Comparison of ENCODE assay signal across 11 cellular contexts in the genomic region with DNA sequence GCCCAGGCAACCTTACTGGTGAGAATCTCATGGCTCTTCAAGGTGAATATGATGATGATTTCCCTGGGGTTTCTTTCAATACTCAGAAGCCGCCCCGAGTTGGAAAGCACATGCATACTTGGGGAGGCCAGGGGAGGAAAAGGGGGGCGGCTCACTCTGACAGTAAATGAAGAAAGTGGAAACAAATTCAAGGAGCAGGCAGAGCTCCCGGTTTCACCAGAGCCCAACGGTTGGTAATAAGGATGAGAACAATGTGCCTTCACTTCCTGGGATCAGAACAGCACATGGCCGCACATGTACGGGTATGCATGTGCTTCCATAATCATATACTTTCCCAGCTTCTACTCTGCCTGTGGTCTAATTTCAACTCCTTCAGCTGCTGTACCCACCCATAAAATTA. TPM values are rescaled to one million over a fixed set of nuclear protein-coding genes. Genes with fewer than 3 reads are reported as not detected.
DNase-seq lines count a peak whose midpoint lies in the region; ATAC-seq and TF ChIP-seq lines count a peak whose summit lies in the region.
"Had no signal": no experiment of that assay in that cellular context is flagged by ENCODE, and none has a peak within 500 bp of the region (broad histone marks: within the 10 kb centered on the region; RNA-seq: fewer than 3 reads in every experiment).

No MANE protein-coding gene starts in this region.

- intact Hi-C loops in breast epithelium (cut with DNase I; ENCODE audit: low total_unique reads), result no loop called here
- intact Hi-C loops in natural killer cell (cut with micrococcal nuclease), result no loop called here
- intact Hi-C loops in head of caudate nucleus (cut with DNase I), result loop anchor here (10.0 kb wide), 1 partner anchor 73 kb away; the partner anchor contains the start of genes LAMTOR2 and UBQLN4

- TF ChIP-seq POLR2A in breast epithelium (IDR thresholded peaks at IDR 0.05), result no peak

- peak overlapping the region; percentile 95 for H3K4me2 ChIP-seq in KMS-11

- no peaks in the 10 kb centered on the region for H4K20me1 ChIP-seq in KMS-11 (ENCODE audit: insufficient read depth)

- no peaks in the 10 kb centered on the region for H3K36me3 ChIP-seq in KMS-11 (ENCODE audit: insufficient read depth)
- H3K36me3 ChIP-seq in breast epithelium, result no peaks in the 10 kb centered on the region

- peaks cover 36 to 49% of the 10 kb centered on the region in 2 donors for H3K4me1 Mint-ChIP-seq in natural killer cell

- no peaks in the 10 kb centered on the region for H3K36me3 Mint-ChIP-seq in natural killer cell

- no peaks in the 10 kb centered on the region for H3K9me3 Mint-ChIP-seq in natural killer cell

- H3K4me1 ChIP-seq in KMS-11 (ENCODE audit: low read depth, poor library complexity, severe bottlenecking) (peaks cover 59% of the 10 kb centered on the region), breast epithelium (peaks cover 7 to 21% of the 10 kb centered on the region in 2 donors)

- TF ChIP-seq CTCF in AG10803 (conservative IDR thresholded peaks at IDR 0.05; ENCODE audit: low read length), result no peak
- no peak for TF ChIP-seq CTCF in KMS-11 (conservative IDR thresholded peaks at IDR 0.05; ENCODE audit: low read depth, low read length)
- TF ChIP-seq CTCF in breast epithelium (IDR thresholded peaks at IDR 0.05), result no peak
- TF ChIP-seq CTCF in natural killer cell (IDR thresholded peaks at IDR 0.05), result no peak

- H3K27ac ChIP-seq in KMS-11 (peak overlapping the region; percentile 80; the same call in 1 of the 2 replicates), breast epithelium (peak overlapping the region; percentile 96 to 99)

- H3K9me3 ChIP-seq in breast epithelium, result no peaks in the 10 kb centered on the region

- H3K4me3 ChIP-seq in AG10803 (ENCODE audit: low read length), result peak overlapping the region; percentile 92
- no peak overlapping the region for H3K4me3 ChIP-seq in KMS-11 (IDR thresholded peaks at IDR 0.05; ENCODE audit: insufficient read depth, low read depth, low read length)
- H3K4me3 ChIP-seq in breast epithelium, result peak overlapping the region in 2 of 3 donors; percentile 2 to 42

- H3K27me3 Mint-ChIP-seq in natural killer cell (ENCODE audit: low read depth in 2 of 2), result no peaks in the 10 kb centered on the region

- H3K27me3 ChIP-seq in KMS-11 (ENCODE audit: insufficient read depth, low read depth), result no peaks in the 10 kb centered on the region
- H3K27me3 ChIP-seq in breast epithelium, result no peaks in the 10 kb centered on the region

- no peak overlapping the region for H2AFZ ChIP-seq in KMS-11 (ENCODE audit: low read depth)
- H2AFZ ChIP-seq: parathyroid adenoma had no signal

- H3K79me2 ChIP-seq in KMS-11 (ENCODE audit: insufficient read depth, low read depth), result peaks cover 54% of the 10 kb centered on the region
- H3K79me2 ChIP-seq: parathyroid adenoma had no signal

- no peak overlapping the region for H3K9ac ChIP-seq in KMS-11
- H3K9ac ChIP-seq: parathyroid adenoma had no signal

- H3K4me3 Mint-ChIP-seq in natural killer cell, result peak overlapping the region; percentile 13

- peak overlapping the region; percentile 90 to 94 for H3K27ac Mint-ChIP-seq in natural killer cell

- no peak for ATAC-seq in natural killer cell
- ATAC-seq in GM19023 (IDR thresholded peaks at IDR 0.05; ENCODE audit: unreplicated experiment), result no peak
- no peak for ATAC-seq in GM19397 (IDR thresholded peaks at IDR 0.05; ENCODE audit: unreplicated experiment)

- DNase-seq in AG10803 (ENCODE audit: low read depth) (no peak), breast epithelium (ENCODE audit: low spot score in 2 of 2) (no peak), natural killer cell (no peak), head of caudate nucleus (no peak), NCI-H1417 (lab: John Stamatoyannopoulos, UW) (no peak)
- DNase-seq: NCI-H510A had no signal

RNA-seq across cellular contexts. Expression of gene ARHGEF2, which starts 3.8 kb away (rescaled TPM):
- total RNA-seq in breast epithelium, result 10 to 100 TPM; 81.8 to 93.7 (median 90.4) TPM
- total RNA-seq in natural killer cell, result 100 to 1,000 TPM; 143 to 200 (median 147) TPM

RNA-seq across cellular contexts. Expression of gene SSR2, which starts 38.6 kb away (rescaled TPM):
- 100 to 1,000 TPM; 305 to 407 (median 370) TPM for total RNA-seq in breast epithelium
- total RNA-seq in natural killer cell, result 100 to 1,000 TPM; 209 to 215 (median 211) TPM

RNA-seq across cellular contexts. Expression of gene RXFP4, which starts 40.7 kb away (rescaled TPM):
- total RNA-seq in breast epithelium (not detected), natural killer cell (not detected)
- total RNA-seq: G401 had no signal

RNA-seq across cellular contexts. Expression of gene KHDC4, which starts 47.9 kb away (rescaled TPM):
- total RNA-seq in breast epithelium (10 to 100 TPM; 52.0 to 81.5 (median 64.2) TPM), natural killer cell (100 to 1,000 TPM in 1 of 3 donors, 10 to 100 TPM in 2; 61.9 to 101 (median 85.9) TPM)
